ENCODE assay signal across 1 cellular context in genomic region chr6:51827580-51827979, GRCh38.
TF ChIP-seq lines count a peak whose summit lies in the region.

No MANE protein-coding gene starts in this region.

TF ChIP-seq in GM23338, 12 proteins besides CTCF, POLR2A, EP300 and RAD21 (continued from another document):
- TF ChIP-seq REST (IDR thresholded peaks at IDR 0.05; ENCODE audit: unreplicated experiment) = no peak
